Comparison of ENCODE assay signal across 18 cellular contexts in the genomic region with DNA sequence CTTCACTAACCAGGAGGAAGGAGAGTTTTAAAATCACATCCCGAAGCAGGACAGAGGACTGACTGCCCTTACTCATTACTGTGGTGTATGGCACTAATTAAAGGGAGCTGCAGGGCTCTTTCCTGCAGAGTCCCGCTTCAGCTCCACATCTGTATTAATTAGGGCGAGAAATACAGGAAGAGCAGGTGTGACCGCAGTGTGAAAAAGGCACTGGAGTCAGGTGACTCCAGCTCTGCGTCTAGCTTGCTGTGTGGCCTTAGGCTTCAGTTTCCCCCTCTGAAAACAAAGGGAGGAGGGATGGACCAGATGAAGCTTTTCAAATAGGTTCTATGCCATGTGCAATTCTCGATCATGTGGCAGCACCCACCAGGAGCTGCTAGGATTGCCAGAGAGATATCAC. TPM values are rescaled to one million over a fixed set of nuclear protein-coding genes. Genes with fewer than 3 reads are reported as not detected.
DNase-seq lines count a peak whose midpoint lies in the region; ATAC-seq and TF ChIP-seq lines count a peak whose summit lies in the region.
"Had no signal": no experiment of that assay in that cellular context is flagged by ENCODE, and none has a peak within 500 bp of the region (broad histone marks: within the 10 kb centered on the region; RNA-seq: fewer than 3 reads in every experiment).

No MANE protein-coding gene starts in this region.

- H3K9me3 ChIP-seq in RWPE2 (ENCODE audit: severe bottlenecking) (no peaks in the 10 kb centered on the region), psoas muscle (no peaks in the 10 kb centered on the region)
- H3K9me3 ChIP-seq: BE2C, SJSA1 had no signal

- no peak for TF ChIP-seq EP300 in Ishikawa (IDR thresholded peaks at IDR 0.05; ENCODE audit: borderline replicate concordance)

- peaks cover 2% of the 10 kb centered on the region for H3K4me1 ChIP-seq in RWPE2 (ENCODE audit: insufficient read depth, poor library complexity, severe bottlenecking)
- no peaks in the 10 kb centered on the region for H3K4me1 ChIP-seq in psoas muscle
- H3K4me1 ChIP-seq: BE2C, Caco-2, SJSA1 had no signal

- DNase-seq in NCI-H2107 treated with DMSO at 0.1 percent for 48 hours (lab: John Stamatoyannopoulos, UW; ENCODE audit: unreplicated experiment) (peak; percentile 30), NCI-H2107 (lab: John Stamatoyannopoulos, UW) (no peak), RWPE2 (ENCODE audit: low spot score) (peak; percentile 28), posterior vena cava (ENCODE audit: low spot score) (peak; percentile 3), psoas muscle (no peak), H4 (ENCODE audit: low spot score) (no peak)
- DNase-seq in stimulated activated naive CD8-positive, alpha-beta T cell treated with anti-CD3 and anti-CD28 coated beads, Interleukin-15, amount 100 ng/mL, for 72 hours, result no peak
- DNase-seq: BE2C; Caco-2; CD4-positive, CD25-positive, alpha-beta regulatory T cell; GOT3; NCI-H1105; NCI-H187 treated with DMSO at 0.1 percent for 48 hours; NCI-H446 treated with DMSO at 0.1 percent for 48 hours; NCI-H82 had no signal

- H3K27me3 ChIP-seq in RWPE2 (ENCODE audit: insufficient read depth, poor library complexity, severe bottlenecking) (no peaks in the 10 kb centered on the region), psoas muscle (ENCODE audit: insufficient read depth in 3 of 3, low read length in 2 of 3) (no peaks in the 10 kb centered on the region)
- H3K27me3 ChIP-seq: BE2C, SJSA1 had no signal

- TF ChIP-seq RAD21 in Ishikawa (IDR thresholded peaks at IDR 0.05; ENCODE audit: low read depth), result no peak

- H3K27me3 Mint-ChIP-seq in stimulated activated naive CD8-positive, alpha-beta T cell treated with anti-CD3 and anti-CD28 coated beads, Interleukin-15, amount 100 ng/mL, for 72 hours, result peaks cover 22% of the 10 kb centered on the region

- H3K9me3 Mint-ChIP-seq in stimulated activated naive CD8-positive, alpha-beta T cell treated with anti-CD3 and anti-CD28 coated beads, Interleukin-15, amount 100 ng/mL, for 72 hours, result no peaks in the 10 kb centered on the region
- H3K9me3 Mint-ChIP-seq: CD4-positive, CD25-positive, alpha-beta regulatory T cell had no signal

- intact Hi-C loops in posterior vena cava (cut with DNase I) (loop anchor here in 1 of 2 donors (5.0 kb wide), 1 partner anchor 96 kb away; no protein-coding TSS in a partner anchor), psoas muscle (cut with DNase I) (loop anchor here (5.0 to 10.0 kb wide), 3 partner anchors 81 to 482 kb away; partner anchors contain the start of gene VSTM2L (in 1 of the 2))

- H3K4me3 ChIP-seq in RWPE2 (ENCODE audit: severe bottlenecking) (no peak overlapping the region), psoas muscle (no peak overlapping the region)
- H3K4me3 ChIP-seq: K562, SJSA1 had no signal

- 65 to 80% (median 69%) methylated on average over 6 of the region's 6 CpGs for WGBS in psoas muscle, 3 donors

- TF ChIP-seq CTCF in RWPE2 (IDR thresholded peaks at IDR 0.05; ENCODE audit: poor library complexity, severe bottlenecking), result no peak
- no peak for TF ChIP-seq CTCF in psoas muscle (IDR thresholded peaks at IDR 0.05)

- H3K27ac Mint-ChIP-seq in stimulated activated naive CD8-positive, alpha-beta T cell treated with anti-CD3 and anti-CD28 coated beads, Interleukin-15, amount 100 ng/mL, for 72 hours, result no peak overlapping the region

- ATAC-seq in RWPE2 (ENCODE audit: low read depth) (no peak), psoas muscle (no peak)
- no peak for ATAC-seq in stimulated activated naive CD8-positive, alpha-beta T cell treated with anti-CD3 and anti-CD28 coated beads, Interleukin-15, amount 100 ng/mL, for 72 hours
- ATAC-seq: K562 had no signal

- no peaks in the 10 kb centered on the region for H3K36me3 ChIP-seq in RWPE2 (ENCODE audit: low read depth)
- no peaks in the 10 kb centered on the region for H3K36me3 ChIP-seq in psoas muscle (ENCODE audit: insufficient read depth in 1 of 2, low read depth in 1 of 2)
- H3K36me3 ChIP-seq: BE2C, SJSA1 had no signal

- H3K27ac ChIP-seq in RWPE2 (ENCODE audit: poor library complexity, severe bottlenecking), result no peak overlapping the region
- no peak overlapping the region for H3K27ac ChIP-seq in psoas muscle
- H3K27ac ChIP-seq: SJSA1 had no signal

- H3K4me1 Mint-ChIP-seq in stimulated activated naive CD8-positive, alpha-beta T cell treated with anti-CD3 and anti-CD28 coated beads, Interleukin-15, amount 100 ng/mL, for 72 hours, result no peaks in the 10 kb centered on the region
- H3K4me1 Mint-ChIP-seq: CD4-positive, CD25-positive, alpha-beta regulatory T cell had no signal

- no peak overlapping the region for H3K4me3 Mint-ChIP-seq in stimulated activated naive CD8-positive, alpha-beta T cell treated with anti-CD3 and anti-CD28 coated beads, Interleukin-15, amount 100 ng/mL, for 72 hours
- H3K4me3 Mint-ChIP-seq: CD4-positive, CD25-positive, alpha-beta regulatory T cell had no signal

TF ChIP-seq in Ishikawa, 13 proteins besides CTCF, POLR2A, EP300 and RAD21:
- TF ChIP-seq YY1 (IDR thresholded peaks at IDR 0.05; ENCODE audit: low read depth), result no peak
- no peak for TF ChIP-seq EGR1 (IDR thresholded peaks at IDR 0.05)
- no peak for TF ChIP-seq TEAD4 (IDR thresholded peaks at IDR 0.05)
- TF ChIP-seq TCF12 (IDR thresholded peaks at IDR 0.05; ENCODE audit: low read depth), result no peak
- TF ChIP-seq, protein P1, sequence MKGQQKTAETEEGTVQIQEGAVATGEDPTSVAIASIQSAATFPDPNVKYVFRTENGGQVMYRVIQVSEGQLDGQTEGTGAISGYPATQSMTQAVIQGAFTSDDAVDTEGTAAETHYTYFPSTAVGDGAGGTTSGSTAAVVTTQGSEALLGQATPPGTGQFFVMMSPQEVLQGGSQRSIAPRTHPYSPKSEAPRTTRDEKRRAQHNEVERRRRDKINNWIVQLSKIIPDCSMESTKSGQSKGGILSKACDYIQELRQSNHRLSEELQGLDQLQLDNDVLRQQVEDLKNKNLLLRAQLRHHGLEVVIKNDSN (IDR thresholded peaks at IDR 0.05), result peak; percentile 55
- no peak for TF ChIP-seq TAF1 (IDR thresholded peaks at IDR 0.05; ENCODE audit: low read depth)
- no peak for TF ChIP-seq ZBTB7A (IDR thresholded peaks at IDR 0.05; ENCODE audit: low read depth)
- TF ChIP-seq, protein P2, sequence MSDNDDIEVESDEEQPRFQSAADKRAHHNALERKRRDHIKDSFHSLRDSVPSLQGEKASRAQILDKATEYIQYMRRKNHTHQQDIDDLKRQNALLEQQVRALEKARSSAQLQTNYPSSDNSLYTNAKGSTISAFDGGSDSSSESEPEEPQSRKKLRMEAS (IDR thresholded peaks at IDR 0.05), result 0 out of 2 replicates have a peak, but pooled peaks have one; percentile 25
- no peak for TF ChIP-seq CEBPB (IDR thresholded peaks at IDR 0.05)

RNA-seq across cellular contexts. Expression of gene KIAA1755, which starts 34.0 kb away (rescaled TPM):
- total RNA-seq in posterior vena cava (10 to 100 TPM; 12.9 to 18.6 TPM), psoas muscle (1 to 10 TPM in 1 of 4 donors, under 1 TPM in 3; 0.16 to 2.4 (median 0.48) TPM)
- polyA plus RNA-seq in psoas muscle, result under 1 TPM; 0.20 to 0.30 (median 0.29) TPM
- total RNA-seq in H4 (2014; rRNA removed; shearing (Covaris generic)), result not detected in 2 replicates
- total RNA-seq: CD4-positive, CD25-positive, alpha-beta regulatory T cell; K562 had no signal
- polyA plus RNA-seq: CD4-positive, CD25-positive, alpha-beta regulatory T cell; K562 had no signal

Comparison
In these comparisons a context has a peak if more than half of its experiments do, and no peak if none do; other contexts are left out.
1. DNase-seq: peak in NCI-H2107 treated with DMSO at 0.1 percent for 48 hours (single experiment), RWPE2 (single experiment) and posterior vena cava (single experiment); none in NCI-H2107 (single experiment), psoas muscle (0 of 2), H4 (single experiment) and stimulated activated naive CD8-positive, alpha-beta T cell treated with anti-CD3 and anti-CD28 coated beads, Interleukin-15, amount 100 ng/mL, for 72 hours (0 of 2).
2. RNA of gene KIAA1755, which starts 34.0 kb away (total RNA-seq): 12.9 to 18.6 TPM in posterior vena cava; 0.16 to 2.4 TPM in psoas muscle and not detected in H4; every median in the first group is over 4 times any median in the second.